ENCODE assay signal across 28 cellular contexts in the genomic region with DNA sequence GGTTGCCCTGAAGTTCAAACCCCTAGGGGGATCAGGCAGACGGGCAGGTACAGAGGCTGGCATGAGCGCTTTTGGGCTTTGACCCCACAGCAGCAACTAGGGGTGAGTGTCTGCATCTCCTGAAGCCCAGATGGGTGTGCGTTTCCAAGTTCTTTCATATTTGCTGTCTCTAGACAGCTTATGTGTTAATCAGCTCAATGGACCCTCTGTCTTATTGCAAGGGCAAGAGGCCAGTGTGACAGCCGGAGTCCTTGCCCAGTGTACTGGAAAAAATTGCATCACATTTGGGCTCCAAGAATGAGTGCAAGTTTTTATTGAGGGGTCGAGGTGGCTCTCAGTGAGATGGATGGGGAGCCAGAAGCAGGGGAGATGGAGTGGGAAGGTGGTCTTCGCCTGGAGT.
"Had no signal": no experiment of that assay in that cellular context is flagged by ENCODE, and none has a peak within 500 bp of the region (broad histone marks: within the 10 kb centered on the region; RNA-seq: fewer than 3 reads in every experiment).

No MANE protein-coding gene starts in this region.

- H3K4me2 ChIP-seq: smooth muscle cell had no signal

- H3K4me3 ChIP-seq: ascending aorta, dorsolateral prefrontal cortex, esophagus squamous epithelium, gastrocnemius medialis, pancreas, sigmoid colon, smooth muscle cell had no signal

- FAIRE-seq: colon, keratinocyte, pancreas had no signal

- H3K27me3 ChIP-seq: ascending aorta, brain microvascular endothelial cell, esophagus squamous epithelium, gastrocnemius medialis, pancreas, sigmoid colon had no signal

- H3K4me1 ChIP-seq: esophagus squamous epithelium, gastrocnemius medialis, sigmoid colon had no signal

- H3K9me3 ChIP-seq: ascending aorta, esophagus squamous epithelium, gastrocnemius medialis, pancreas had no signal

- H3K27ac ChIP-seq: ascending aorta, brain microvascular endothelial cell, dorsolateral prefrontal cortex, esophagus squamous epithelium, gastrocnemius medialis, pancreas, sigmoid colon had no signal

- ATAC-seq: activated CD4-positive, alpha-beta T cell treated with anti-CD3 and anti-CD28 coated beads for 36 hours; activated naive CD4-positive, alpha-beta T cell treated with anti-CD3 and anti-CD28 coated beads, Interleukin-2, amount 50 U/mL, for 72 hours; activated T-helper 17 cell treated with anti-CD3 and anti-CD28 coated beads, Interleukin-2, amount 50 U/mL, for 72 hours; gastrocnemius medialis; left lobe of liver; naive thymus-derived CD8-positive, alpha-beta T cell; stimulated activated naive B cell treated with anti-CD40 and anti-IgM and Interleukin-4, amounts not matched to agents 10 μg/mL and 1 μg/mL and 100 μg/mL, for 72 hours had no signal

- H3K36me3 ChIP-seq: ascending aorta, brain microvascular endothelial cell, esophagus squamous epithelium, gastrocnemius medialis, pancreas, sigmoid colon had no signal

- DNase-seq: activated B cell treated with CpG ODN at 0.5 μM for 24 hours; activated CD4-positive, alpha-beta T cell treated with anti-CD3 and anti-CD28 coated beads for 36 hours; activated CD4-positive, alpha-beta T cell treated with anti-CD3 and anti-CD28 coated beads, Interleukin-2, amount 50 U/mL, for 4 hours; activated CD8-positive, alpha-beta memory T cell treated with anti-CD3 and anti-CD28 coated beads for 24 hours; activated CD8-positive, alpha-beta memory T cell treated with anti-CD3 and anti-CD28 coated beads, Interleukin-2, amount 50 U/mL, for 4 hours; activated T-cell treated with anti-CD3 and anti-CD28 coated beads, Interleukin-2, amount 50 U/mL, for 24 hours; brain microvascular endothelial cell; central memory CD4-positive, alpha-beta T cell; dorsolateral prefrontal cortex; endodermal cell; esophagus squamous epithelium; gastrocnemius medialis; head of caudate nucleus; naive thymus-derived CD8-positive, alpha-beta T cell; pancreas; sigmoid colon; stimulated activated CD4-positive, alpha-beta T cell treated with anti-CD3 and anti-CD28 coated beads, Interleukin-15, amount 100 ng/mL, for 24 hours; stimulated activated CD8-positive, alpha-beta memory T cell treated with anti-CD3 and anti-CD28 coated beads, Interleukin-4, amount 100 ng/mL, for 48 hours; stimulated activated naive B cell treated with anti-CD40 and anti-IgM and Interleukin-4, amounts not matched to agents 10 μg/mL and 1 μg/mL and 100 μg/mL, for 72 hours; T-helper 9 cell; trophoblast cell had no signal
